In the genomic region with DNA sequence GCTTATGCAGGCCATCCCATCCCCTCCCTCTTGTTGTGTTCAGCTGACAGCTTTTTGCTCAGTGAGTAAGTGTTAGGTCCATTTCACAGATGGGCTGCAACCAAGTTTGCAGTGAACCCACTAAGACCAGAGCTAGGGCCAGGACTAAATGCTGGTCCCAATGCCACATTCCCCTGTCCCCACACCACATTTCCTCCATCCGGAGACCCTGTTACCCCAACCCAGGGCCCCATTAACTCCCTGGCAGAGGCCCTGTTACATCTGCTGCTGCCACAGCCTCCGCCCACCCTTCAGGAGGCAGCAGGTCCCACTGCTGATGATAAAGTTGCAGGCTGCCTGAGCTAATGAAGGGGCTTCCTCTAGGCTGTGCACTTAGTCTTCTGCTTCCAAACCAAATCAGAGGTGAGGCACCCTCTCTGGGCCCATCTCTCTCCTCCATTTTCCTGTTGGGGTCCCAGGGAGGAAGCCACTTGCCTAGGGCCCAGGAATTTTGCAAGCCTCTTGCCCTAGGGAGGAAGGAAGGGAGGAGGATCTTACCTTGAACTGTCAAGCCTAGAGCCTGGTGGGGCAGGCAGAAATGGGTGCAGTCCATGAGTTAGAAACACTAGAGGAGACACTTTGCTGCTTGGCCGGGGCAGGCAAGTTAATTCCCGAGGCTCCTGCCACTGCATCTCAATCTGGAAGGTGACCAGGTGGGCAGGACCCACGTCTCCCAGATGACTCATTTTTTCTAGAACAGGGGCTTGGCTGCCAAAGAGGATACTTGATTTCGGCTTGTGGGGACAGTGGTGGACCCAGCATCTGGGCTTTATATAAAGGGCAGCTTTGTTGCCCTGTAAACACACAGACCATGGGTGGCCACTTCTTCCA, we compare ENCODE assay signal across 8 cellular contexts. TPM values are rescaled to one million over a fixed set of nuclear protein-coding genes. Genes with fewer than 3 reads are reported as not detected.
A peak's percentile ranks its signal among the peaks of the same experiment; 100 is the strongest.
DNase-seq lines count a peak whose midpoint lies in the region; ATAC-seq and TF ChIP-seq lines count a peak whose summit lies in the region.

No MANE protein-coding gene starts in this region.

- H3K36me3 ChIP-seq in suprapubic skin, result peaks cover 8% of the 10 kb centered on the region
- peaks cover 19% of the 10 kb centered on the region for H3K36me3 ChIP-seq in effector memory CD4-positive, alpha-beta T cell (ENCODE audit: control insufficient read depth, insufficient read depth, low read length)

- H3K4me3 ChIP-seq in suprapubic skin, result no peak overlapping the region
- no peak overlapping the region for H3K4me3 ChIP-seq in effector memory CD4-positive, alpha-beta T cell (ENCODE audit: insufficient read depth, low read depth, low read length, poor library complexity, severe bottlenecking)

- no peak for ATAC-seq in activated CD8-positive, alpha-beta memory T cell treated with anti-CD3 and anti-CD28 coated beads, Interleukin-2, amount 10 ng/mL, durations not matched to agents 7 days and 5 days
- ATAC-seq in left cardiac atrium, result no peak

- intact Hi-C loops in left cardiac atrium (cut with DNase I), result loop anchor here in 1 of 2 donors (5.0 kb wide), 1 partner anchor 123 kb away; the partner anchor contains the start of gene FXYD7

- peaks cover 57% of the 10 kb centered on the region for H3K4me1 ChIP-seq in suprapubic skin
- peaks cover 13% of the 10 kb centered on the region for H3K4me1 ChIP-seq in effector memory CD4-positive, alpha-beta T cell (ENCODE audit: control insufficient read depth, insufficient read depth, low read length, poor library complexity, severe bottlenecking)

- peak overlapping the region; percentile 58 for H3K27ac Mint-ChIP-seq in T-helper 2 cell treated with Interferon-gamma antibody and Interleukin-4, amounts not matched to agents 5 μg/mL and 100 μg/mL, for 36 hours
- peak overlapping the region; percentile 63 for H3K27ac Mint-ChIP-seq in activated CD8-positive, alpha-beta memory T cell treated with anti-CD3 and anti-CD28 coated beads, Interleukin-2, amount 10 ng/mL, durations not matched to agents 7 days and 5 days

- H3K9me3 Mint-ChIP-seq in T-helper 2 cell treated with Interferon-gamma antibody and Interleukin-4, amounts not matched to agents 5 μg/mL and 100 μg/mL, for 36 hours, result no peaks in the 10 kb centered on the region
- no peaks in the 10 kb centered on the region for H3K9me3 Mint-ChIP-seq in activated CD8-positive, alpha-beta memory T cell treated with anti-CD3 and anti-CD28 coated beads, Interleukin-2, amount 10 ng/mL, durations not matched to agents 7 days and 5 days (ENCODE audit: low read depth)

- no peak overlapping the region for H3K27ac ChIP-seq in suprapubic skin
- H3K27ac ChIP-seq in effector memory CD4-positive, alpha-beta T cell (ENCODE audit: insufficient read depth, low read length, poor library complexity, severe bottlenecking), result no peak overlapping the region

- TF ChIP-seq EP300 in suprapubic skin (IDR thresholded peaks at IDR 0.05), result no peak

- WGBS in suprapubic skin, result 47% methylated on average over 3 of the region's 6 CpGs

- no peak for TF ChIP-seq CTCF in suprapubic skin (IDR thresholded peaks at IDR 0.05)

- peaks cover 12% of the 10 kb centered on the region for H3K36me3 Mint-ChIP-seq in T-helper 2 cell treated with Interferon-gamma antibody and Interleukin-4, amounts not matched to agents 5 μg/mL and 100 μg/mL, for 36 hours (ENCODE audit: low read depth)
- peaks cover 4% of the 10 kb centered on the region for H3K36me3 Mint-ChIP-seq in activated CD8-positive, alpha-beta memory T cell treated with anti-CD3 and anti-CD28 coated beads, Interleukin-2, amount 10 ng/mL, durations not matched to agents 7 days and 5 days

- no peak for DNase-seq in T-helper 2 cell treated with Interferon-gamma antibody and Interleukin-4, amounts not matched to agents 5 μg/mL and 100 μg/mL, for 36 hours (ENCODE audit: low spot score)
- no peak for DNase-seq in T-helper 2 cell
- no peak for DNase-seq in activated CD8-positive, alpha-beta memory T cell treated with anti-CD3 and anti-CD28 coated beads, Interleukin-2, amount 10 ng/mL, durations not matched to agents 7 days and 5 days
- DNase-seq in left cardiac atrium, result peak; percentile 26
- DNase-seq in suprapubic skin (ENCODE audit: low spot score in 2 of 2), result peak; percentile 57 to 64
- DNase-seq in NCI-H2029 (lab: John Stamatoyannopoulos, UW), result no peak
- no peak for DNase-seq in mucosa of gallbladder (ENCODE audit: low spot score)
- DNase-seq in effector memory CD4-positive, alpha-beta T cell, result no peak

- H3K9me3 ChIP-seq in suprapubic skin, result no peaks in the 10 kb centered on the region
- no peaks in the 10 kb centered on the region for H3K9me3 ChIP-seq in effector memory CD4-positive, alpha-beta T cell (ENCODE audit: control insufficient read depth, low read length)

- H3K4me3 Mint-ChIP-seq in T-helper 2 cell treated with Interferon-gamma antibody and Interleukin-4, amounts not matched to agents 5 μg/mL and 100 μg/mL, for 36 hours, result peak overlapping the region; percentile 79
- peak overlapping the region; percentile 40 for H3K4me3 Mint-ChIP-seq in activated CD8-positive, alpha-beta memory T cell treated with anti-CD3 and anti-CD28 coated beads, Interleukin-2, amount 10 ng/mL, durations not matched to agents 7 days and 5 days

- no peak for TF ChIP-seq POLR2A in suprapubic skin (IDR thresholded peaks at IDR 0.05)

- H3K27me3 ChIP-seq in suprapubic skin, result no peaks in the 10 kb centered on the region
- no peaks in the 10 kb centered on the region for H3K27me3 ChIP-seq in effector memory CD4-positive, alpha-beta T cell (replicated peaks; ENCODE audit: control insufficient read depth, insufficient read depth, low read length, poor library complexity, severe bottlenecking)

- H3K27me3 Mint-ChIP-seq in T-helper 2 cell treated with Interferon-gamma antibody and Interleukin-4, amounts not matched to agents 5 μg/mL and 100 μg/mL, for 36 hours (ENCODE audit: low read depth), result no peaks in the 10 kb centered on the region
- no peaks in the 10 kb centered on the region for H3K27me3 Mint-ChIP-seq in activated CD8-positive, alpha-beta memory T cell treated with anti-CD3 and anti-CD28 coated beads, Interleukin-2, amount 10 ng/mL, durations not matched to agents 7 days and 5 days

- CTCF ChIA-PET in activated CD8-positive, alpha-beta memory T cell treated with anti-CD3 and anti-CD28 coated beads, Interleukin-2, amount 10 ng/mL, durations not matched to agents 7 days and 5 days (lab: Charles Lee), result interaction anchor here (0.8 to 2.7 kb wide), 5 partner anchors 10 to 123 kb away, joined by 3 to 14 read pairs (median 4); partner anchors contain the start of gene FXYD7

- peaks cover 13% of the 10 kb centered on the region for H3K4me1 Mint-ChIP-seq in T-helper 2 cell treated with Interferon-gamma antibody and Interleukin-4, amounts not matched to agents 5 μg/mL and 100 μg/mL, for 36 hours (ENCODE audit: low read depth)
- peaks cover 14% of the 10 kb centered on the region for H3K4me1 Mint-ChIP-seq in activated CD8-positive, alpha-beta memory T cell treated with anti-CD3 and anti-CD28 coated beads, Interleukin-2, amount 10 ng/mL, durations not matched to agents 7 days and 5 days

RNA-seq across cellular contexts. Expression of gene USF2, which starts 3.4 kb away (rescaled TPM):
- total RNA-seq in activated CD8-positive, alpha-beta memory T cell treated with anti-CD3 and anti-CD28 coated beads, Interleukin-2, amount 10 ng/mL, durations not matched to agents 7 days and 5 days, result 100 to 1,000 TPM; 138 to 154 TPM
- total RNA-seq in left cardiac atrium (100 to 1,000 TPM; 130 to 147 TPM), suprapubic skin (100 to 1,000 TPM; 111 to 178 (median 122) TPM), mucosa of gallbladder (174 TPM)

RNA-seq across cellular contexts. Expression of gene LSR, which starts 16.6 kb away (rescaled TPM):
- 10 to 100 TPM in 1 of 2 experiments, 1 to 10 TPM in 1; 7.2 to 10.0 TPM for total RNA-seq in activated CD8-positive, alpha-beta memory T cell treated with anti-CD3 and anti-CD28 coated beads, Interleukin-2, amount 10 ng/mL, durations not matched to agents 7 days and 5 days
- total RNA-seq in left cardiac atrium (1 to 10 TPM; 7.5 to 7.6 TPM), suprapubic skin (100 to 1,000 TPM in 1 of 4 donors, 10 to 100 TPM in 3; 67.4 to 105 (median 80.8) TPM), mucosa of gallbladder (229 TPM)

RNA-seq across cellular contexts. Expression of gene HAMP, which starts 17.0 kb away (rescaled TPM):
- under 1 TPM; 0.55 to 0.77 TPM for total RNA-seq in activated CD8-positive, alpha-beta memory T cell treated with anti-CD3 and anti-CD28 coated beads, Interleukin-2, amount 10 ng/mL, durations not matched to agents 7 days and 5 days
- 1 to 10 TPM in 1 of 2 donors, under 1 TPM in 1; 0.41 to 7.6 TPM for total RNA-seq in left cardiac atrium
- total RNA-seq in suprapubic skin, result 1 to 10 TPM in 2 of 4 donors, not detected in 2; 1.4 to 1.5 TPM
- total RNA-seq in mucosa of gallbladder, result 1.2 TPM

RNA-seq across cellular contexts. Expression of gene MAG, which starts 26.6 kb away (rescaled TPM):
- total RNA-seq in activated CD8-positive, alpha-beta memory T cell treated with anti-CD3 and anti-CD28 coated beads, Interleukin-2, amount 10 ng/mL, durations not matched to agents 7 days and 5 days, result under 1 TPM in 1 of 2 experiments, not detected in 1; 0.26 TPM
- not detected for total RNA-seq in left cardiac atrium
- not detected for total RNA-seq in suprapubic skin
- total RNA-seq in mucosa of gallbladder, result not detected

RNA-seq across cellular contexts. Expression of gene FAM187B, which starts 36.8 kb away (rescaled TPM):
- not detected for total RNA-seq in activated CD8-positive, alpha-beta memory T cell treated with anti-CD3 and anti-CD28 coated beads, Interleukin-2, amount 10 ng/mL, durations not matched to agents 7 days and 5 days
- total RNA-seq in left cardiac atrium (not detected), suprapubic skin (not detected), mucosa of gallbladder (not detected)

Comparison
In these comparisons a context has a peak if more than half of its experiments do, and no peak if none do; other contexts are left out.
1. DNase-seq: peak in left cardiac atrium (single experiment) and suprapubic skin (2 of 2); none in T-helper 2 cell treated with Interferon-gamma antibody and Interleukin-4, amounts not matched to agents 5 μg/mL and 100 μg/mL, for 36 hours (single experiment), T-helper 2 cell (0 of 5), activated CD8-positive, alpha-beta memory T cell treated with anti-CD3 and anti-CD28 coated beads, Interleukin-2, amount 10 ng/mL, durations not matched to agents 7 days and 5 days (single experiment), NCI-H2029 (single experiment), mucosa of gallbladder (single experiment) and effector memory CD4-positive, alpha-beta T cell (0 of 3).
2. RNA of gene LSR, which starts 16.6 kb away (total RNA-seq): 229 TPM in mucosa of gallbladder (single experiment) and 67.4 to 105 TPM in suprapubic skin; 7.2 to 10.0 TPM in activated CD8-positive, alpha-beta memory T cell treated with anti-CD3 and anti-CD28 coated beads, Interleukin-2, amount 10 ng/mL, durations not matched to agents 7 days and 5 days and 7.5 to 7.6 TPM in left cardiac atrium; every median in the first group is over 4 times any median in the second.